Comparison of ENCODE assay signal across 8 cellular contexts in genomic region chr3:184298759-184299487, GRCh38. TPM values are rescaled to one million over a fixed set of nuclear protein-coding genes. Genes with fewer than 3 reads are reported as not detected.
DNase-seq lines count a peak whose midpoint lies in the region; ATAC-seq and TF ChIP-seq lines count a peak whose summit lies in the region.

Gene PSMD2 (plus strand): TSS chr3:184299241. CDS start chr3:184299267, 26 bp downstream.

- intact Hi-C loops in natural killer cell (cut with micrococcal nuclease) = loop anchor here (1.0 to 2.0 kb wide), 5 partner anchors 16 to 125 kb away; partner anchors contain the start of genes ABCF3 and AP2M1

- H3K27ac ChIP-seq in H9 (ENCODE audit: insufficient read length, low read depth, low read length) = no peak within 1 kb of the TSS

- H2AK5ac ChIP-seq in H9 (ENCODE audit: insufficient read length, low read length) = no peak within 1 kb of the TSS

- H4K5ac ChIP-seq in H9 (ENCODE audit: insufficient read length, low read depth, low read length) = no peak within 1 kb of the TSS

- H2AFZ ChIP-seq in H9 (ENCODE audit: low read length) = no peak within 1 kb of the TSS

- ATAC-seq in natural killer cell = peak; percentile 92 to 99 (median 96)

- H3K4me3 Mint-ChIP-seq in H9 (peak within 1 kb of the TSS; percentile 96 to 99), natural killer cell (peak within 1 kb of the TSS; percentile 88)

- no peaks in the 10 kb centered on the region for H3K27me3 ChIP-seq in H9 (ENCODE audit: insufficient read depth, low read length)

- H3K4me2 ChIP-seq in H9 (ENCODE audit: insufficient read depth, insufficient read length, low read length) = peak within 1 kb of the TSS; percentile 74

- no peak within 1 kb of the TSS for H2BK12ac ChIP-seq in H9 (ENCODE audit: insufficient read length, low read depth, low read length)

- TF ChIP-seq POLR2A in Raji (IDR thresholded peaks at IDR 0.05; ENCODE audit: insufficient read depth, low read depth, low read length) = peak; percentile 83

- peak; percentile 98 for DNase-seq in ELR (ENCODE audit: low read depth)
- DNase-seq in H9 = peak; percentile 97
- peak; percentile 96 for DNase-seq in M059J (ENCODE audit: low read depth)
- peak; percentile 99 for DNase-seq in activated T-helper 9 cell treated with anti-CD3 and anti-CD28 coated beads, Interleukin-2, amount 50 U/mL, for 16 hours (ENCODE audit: low read depth)
- peak; percentile 94 for DNase-seq in fibroblast of peridontal ligament (ENCODE audit: extremely low read depth)
- DNase-seq in natural killer cell = peak; percentile 93
- DNase-seq in stimulated activated naive CD4-positive, alpha-beta T cell (lab: John Stamatoyannopoulos, UW) = peak; percentile 93 to 97 (median 96)

- no peak within 1 kb of the TSS for H3K56ac ChIP-seq in H9 (ENCODE audit: insufficient read length, low read depth, low read length)

- H2BK20ac ChIP-seq in H9 (ENCODE audit: low read depth, low read length, poor library complexity, severe bottlenecking) = no peak within 1 kb of the TSS

- H2BK15ac ChIP-seq in H9 (ENCODE audit: low read depth, low read length) = no peak within 1 kb of the TSS

- peak within 1 kb of the TSS; percentile 77 for H3K14ac ChIP-seq in H9 (ENCODE audit: insufficient read depth, low read length)

- H3K18ac ChIP-seq in H9 (ENCODE audit: insufficient read length, low read depth, low read length) = no peak within 1 kb of the TSS

- TF ChIP-seq CTCF in H9 (conservative IDR thresholded peaks at IDR 0.05) = no peak
- no peak for TF ChIP-seq CTCF in natural killer cell (IDR thresholded peaks at IDR 0.05)

- no peak within 1 kb of the TSS for H3K4ac ChIP-seq in H9 (ENCODE audit: low read depth, low read length)

- no peaks in the 10 kb centered on the region for H3K79me1 ChIP-seq in H9 (ENCODE audit: insufficient read depth, low read depth, low read length, poor library complexity, severe bottlenecking)

- H4K20me1 ChIP-seq in H9 (ENCODE audit: control insufficient read depth, insufficient read depth, insufficient read length) = no peaks in the 10 kb centered on the region

- H3K79me2 ChIP-seq in H9 (ENCODE audit: insufficient read depth, low read length) = peaks cover 11% of the 10 kb centered on the region; the same call in 1 of the 2 replicates

- H2BK5ac ChIP-seq in H9 (ENCODE audit: insufficient read length, low read length) = no peak within 1 kb of the TSS

- no CpG with 5 or more reads among the region's 78 CpGs for WGBS in H9 (ENCODE audit: extremely low coverage, insufficient read length, low lambda C conversion rate)

- H3K23me2 ChIP-seq in H9 (ENCODE audit: insufficient read length, low read depth, low read length, poor library complexity, severe bottlenecking) = peaks cover 6% of the 10 kb centered on the region

- H3T11ph ChIP-seq in H9 (ENCODE audit: low read length) = no peak within 1 kb of the TSS

- H3K4me1 Mint-ChIP-seq in H9 (peaks cover 9 to 11% of the 10 kb centered on the region in 2 experiments), natural killer cell (peaks cover 9 to 22% of the 10 kb centered on the region in 2 donors)

- H4K91ac ChIP-seq in H9 (ENCODE audit: insufficient read length, low read depth, low read length) = no peak within 1 kb of the TSS

- H2BK120ac ChIP-seq in H9 (ENCODE audit: low read depth, low read length, poor library complexity, severe bottlenecking) = no peak within 1 kb of the TSS

- no peak within 1 kb of the TSS for H3K23ac ChIP-seq in H9 (ENCODE audit: insufficient read length, low read depth, low read length)

- no peak within 1 kb of the TSS for H4K8ac ChIP-seq in H9 (replicated peaks; ENCODE audit: insufficient read length, low read depth, low read length)

- no peaks in the 10 kb centered on the region; a peak in 1 of 5 replicates for H3K9me3 Mint-ChIP-seq in H9
- H3K9me3 Mint-ChIP-seq in natural killer cell = no peaks in the 10 kb centered on the region

- H3K27me3 Mint-ChIP-seq in H9 (ENCODE audit: low read depth) (peaks cover 3% of the 10 kb centered on the region; the same call in 1 of the 2 replicates), natural killer cell (ENCODE audit: low read depth in 2 of 2) (no peaks in the 10 kb centered on the region)

- no peaks in the 10 kb centered on the region for H3K4me1 ChIP-seq in H9 (ENCODE audit: insufficient read depth, low read length)

- H3K27ac Mint-ChIP-seq in H9 (peak within 1 kb of the TSS; percentile 88 to 90 (median 89)), natural killer cell (peak within 1 kb of the TSS; percentile 85 to 90)

- peak within 1 kb of the TSS; percentile 89 for H3K9ac ChIP-seq in H9 (ENCODE audit: extremely low read depth, insufficient read length, low read length)

- H3K36me3 Mint-ChIP-seq in H9 (ENCODE audit: insufficient read depth in 1 of 3, low read depth in 3 of 3) (peaks cover 36 to 45% (median 44%) of the 10 kb centered on the region in 3 experiments), natural killer cell (no peaks in the 10 kb centered on the region)

- H3K9me3 ChIP-seq in H9 (ENCODE audit: control insufficient read depth, low read depth, low read length) = no peaks in the 10 kb centered on the region

RNA-seq across cellular contexts. Expression of gene PSMD2, which starts in this region (rescaled TPM):
- 337 and 344 TPM in 2 replicates for total RNA-seq in H9 (2021)
- total RNA-seq in M059J (2014; rRNA removed; shearing (Covaris generic)) = 902 and 1,026 TPM in 2 replicates
- 100 to 1,000 TPM; 218 to 237 (median 231) TPM for total RNA-seq in natural killer cell
